In the genomic region with DNA sequence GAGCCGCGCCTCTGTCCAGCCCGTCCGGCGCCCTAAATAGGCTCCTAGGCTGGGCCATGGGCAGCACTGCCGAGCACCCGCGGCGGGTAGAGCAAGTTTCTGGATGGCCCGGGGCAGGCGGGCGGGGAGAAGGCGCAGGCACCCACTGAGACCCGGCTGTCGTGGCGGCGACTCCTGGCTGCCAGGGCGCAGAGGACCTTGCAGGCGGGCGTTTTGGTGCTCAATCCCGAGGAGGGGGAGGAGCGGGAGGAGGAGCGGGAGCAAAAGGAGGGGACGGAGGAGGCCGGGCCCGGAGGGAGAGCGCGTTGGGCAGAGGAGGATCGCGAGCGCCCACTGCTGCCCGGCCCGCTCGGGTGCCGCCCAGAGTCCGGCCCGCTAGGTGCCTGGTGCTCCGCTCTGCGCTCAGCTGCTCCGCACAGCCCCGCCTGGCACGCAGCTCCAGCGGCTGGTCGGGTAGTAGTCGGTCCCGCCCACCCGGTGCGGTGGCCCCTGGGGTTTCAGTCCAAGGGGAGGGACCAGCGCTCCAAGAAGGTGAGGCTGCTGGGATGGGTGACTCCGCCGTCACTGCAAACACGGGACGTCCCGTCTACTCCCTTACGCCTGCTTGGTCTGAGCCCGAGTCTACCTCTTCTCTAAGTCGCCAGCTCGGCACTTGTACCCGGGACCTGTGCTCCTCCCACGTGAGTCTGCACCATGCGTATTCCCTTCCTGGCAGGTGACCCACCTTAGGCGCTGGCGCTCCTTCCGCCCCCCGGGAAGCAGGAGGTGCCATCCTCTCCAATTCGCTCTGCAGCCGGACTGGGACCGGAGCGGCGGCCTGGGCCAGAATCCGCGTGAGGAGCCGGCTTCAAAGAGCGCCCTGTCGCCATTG, we compare ENCODE assay signal across 8 cellular contexts. TPM values are rescaled to one million over a fixed set of nuclear protein-coding genes. Genes with fewer than 3 reads are reported as not detected.
DNase-seq lines count a peak whose midpoint lies in the region; ATAC-seq lines count a peak whose summit lies in the region.

Gene HS3ST1, minus strand, starts transcription at position 194 of the 871 bp plus-strand sequence. CDS start 28,889 bp downstream, outside the sequence.

- H3K36me3 ChIP-seq in CD4-positive, alpha-beta memory T cell (ENCODE audit: insufficient read depth, low read length) = no peaks in the 10 kb centered on the region

- H3K27me3 ChIP-seq in CD4-positive, alpha-beta memory T cell (ENCODE audit: insufficient read depth, low read length) = peaks cover 9% of the 10 kb centered on the region

- H3K9me3 Mint-ChIP-seq in CD4-positive, alpha-beta memory T cell = no peaks in the 10 kb centered on the region

- no peak within 1 kb of the TSS for H3K27ac ChIP-seq in CD4-positive, alpha-beta memory T cell (ENCODE audit: low read depth, low read length)

- POLR2A ChIA-PET in CD4-positive, alpha-beta memory T cell (lab: Charles Lee; ENCODE audit: partially characterized antibody) = no interaction called here

- H3K4me3 ChIP-seq in CD4-positive, alpha-beta memory T cell (ENCODE audit: low read length in 2 of 2) = no peak within 1 kb of the TSS

- no peaks in the 10 kb centered on the region for H3K36me3 Mint-ChIP-seq in CD4-positive, alpha-beta memory T cell

- H3K27me3 Mint-ChIP-seq in CD4-positive, alpha-beta memory T cell = peaks cover 13 to 15% of the 10 kb centered on the region in 2 donors

- intact Hi-C loops in CD4-positive, alpha-beta memory T cell (cut with micrococcal nuclease) = no loop called here

- H3K4me1 Mint-ChIP-seq in CD4-positive, alpha-beta memory T cell = peaks cover 7 to 17% (median 10%) of the 10 kb centered on the region in 4 donors

- DNase-seq in CD4-positive, alpha-beta memory T cell = peak in 3 of 5 donors; percentile 4 to 22 (median 12)
- peak; percentile 91 for DNase-seq in NCI-H774 (lab: John Stamatoyannopoulos, UW)
- peak; percentile 87 for DNase-seq in astrocyte of the hippocampus (ENCODE audit: low read depth, low spot score)
- DNase-seq in hypothalamus (lab: John Stamatoyannopoulos, UW) = peak in 49 of 51 donors; percentile 7 to 84 (median 60)
- peak; percentile 36 for DNase-seq in pulmonary artery endothelial cell (ENCODE audit: low read depth, low spot score)
- no peak for DNase-seq in effector CD4-positive, alpha-beta T cell

- peak within 1 kb of the TSS; percentile 64 to 81 (median 75) for H3K4me3 Mint-ChIP-seq in CD4-positive, alpha-beta memory T cell

- no peak within 1 kb of the TSS for H3K27ac Mint-ChIP-seq in CD4-positive, alpha-beta memory T cell

- H3K4me1 ChIP-seq in CD4-positive, alpha-beta memory T cell (ENCODE audit: insufficient read depth, low read length) = peaks cover 16% of the 10 kb centered on the region

- CTCF ChIA-PET in CD4-positive, alpha-beta memory T cell (lab: Charles Lee; ENCODE audit: partially characterized antibody) = interaction anchor here (0.8 to 2.7 kb wide), 3 partner anchors 15 to 848 kb away, joined by 3 to 5 read pairs (median 4); no protein-coding TSS in a partner anchor

- no peaks in the 10 kb centered on the region for H3K9me3 ChIP-seq in CD4-positive, alpha-beta memory T cell (ENCODE audit: control insufficient read depth in 1 of 2, low read length in 2 of 2)

- peak; percentile 73 for ATAC-seq in GM19372 (IDR thresholded peaks at IDR 0.05; ENCODE audit: low read depth, unreplicated experiment)
- peak; percentile 79 for ATAC-seq in HG03439 (IDR thresholded peaks at IDR 0.05; ENCODE audit: unreplicated experiment)

RNA-seq across cellular contexts. Expression of gene HS3ST1, which starts in this region (rescaled TPM):
- under 1 TPM; 0.03 to 0.06 TPM for total RNA-seq in CD4-positive, alpha-beta memory T cell
- not detected for polyA plus RNA-seq in CD4-positive, alpha-beta memory T cell
- 2.5 and 5.3 TPM in 2 replicates for total RNA-seq in pulmonary artery endothelial cell

Comparison
In these comparisons a context has a peak if more than half of its experiments do, and no peak if none do; other contexts are left out.
1. Peak in DNase-seq in CD4-positive, alpha-beta memory T cell; RNA of the gene not detected or under 1 TPM.